Comparison of ENCODE assay signal across 8 cellular contexts in the genomic region with DNA sequence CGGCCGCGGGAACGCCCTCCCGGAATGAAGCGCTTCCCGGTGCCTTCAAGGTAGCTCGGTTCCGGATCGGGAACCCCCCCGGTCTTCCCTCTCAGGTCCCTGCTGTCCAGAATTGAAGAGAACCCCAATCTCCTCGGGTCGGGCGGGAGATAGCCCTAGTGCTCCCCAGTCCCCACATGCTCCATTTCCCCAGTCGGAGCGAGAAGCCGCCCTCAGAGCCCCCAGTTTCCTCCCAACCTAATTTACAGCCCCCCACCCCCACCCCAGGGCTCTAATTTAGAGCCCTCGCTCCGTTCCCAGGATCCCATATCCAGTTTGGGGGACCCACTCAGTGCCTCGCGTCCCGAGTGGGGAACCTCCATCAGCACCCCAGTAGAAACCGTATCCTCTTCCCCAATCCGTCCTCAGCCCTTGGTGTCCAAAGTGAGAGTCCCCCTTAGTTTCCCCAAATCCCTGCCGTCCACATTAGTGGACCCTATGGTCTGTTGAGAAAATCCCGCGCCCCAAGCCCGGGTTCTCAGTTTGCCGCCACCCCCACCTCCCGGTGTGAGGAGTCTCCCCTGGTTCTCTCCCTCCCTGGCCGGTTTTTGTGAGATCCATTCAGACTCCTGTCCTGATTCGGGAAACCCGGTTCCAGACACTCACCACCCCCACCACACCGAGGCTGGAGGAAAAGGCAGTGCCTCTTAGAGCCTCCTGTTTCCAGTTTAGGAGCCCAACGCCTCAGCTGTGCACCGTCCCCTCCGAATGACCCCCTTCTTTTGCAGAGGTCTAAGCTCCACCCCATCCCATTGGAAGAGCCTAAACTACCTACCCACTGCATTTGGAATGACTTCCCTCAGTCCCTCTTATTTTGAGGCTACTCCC. TPM values are rescaled to one million over a fixed set of nuclear protein-coding genes. Genes with fewer than 3 reads are reported as not detected.
A peak's percentile ranks its signal among the peaks of the same experiment; 100 is the strongest.
DNase-seq lines count a peak whose midpoint lies in the region; ATAC-seq and TF ChIP-seq lines count a peak whose summit lies in the region.

No MANE protein-coding gene starts in this region.

- peak overlapping the region in 1 of 2 donors; percentile 36 for H3K9ac ChIP-seq in stomach smooth muscle (ENCODE audit: low read length in 2 of 2)

- ATAC-seq in activated CD4-positive, alpha-beta T cell treated with anti-CD3 and anti-CD28 coated beads for 36 hours, result no peak
- ATAC-seq in lower lobe of right lung, result no peak
- ATAC-seq in HG03520 (IDR thresholded peaks at IDR 0.05; ENCODE audit: unreplicated experiment), result no peak
- ATAC-seq in GM18873 (IDR thresholded peaks at IDR 0.05; ENCODE audit: low FRiP score, unreplicated experiment), result no peak

- no peak for DNase-seq in activated CD4-positive, alpha-beta T cell treated with anti-CD3 and anti-CD28 coated beads for 36 hours
- no peak for DNase-seq in activated CD4-positive, alpha-beta T cell treated with anti-CD3 and anti-CD28 coated beads, Interleukin-2, amount 50 U/mL, for 48 hours
- no peak for DNase-seq in ascending aorta (ENCODE audit: low spot score in 2 of 2)
- no peak for DNase-seq in lower lobe of right lung
- no peak for DNase-seq in NCI-H1436 (lab: John Stamatoyannopoulos, UW)

- intact Hi-C loops in activated CD4-positive, alpha-beta T cell treated with anti-CD3 and anti-CD28 coated beads for 36 hours (cut with DNase I, micrococcal nuclease), result no loop called here
- intact Hi-C loops in ascending aorta (cut with DNase I), result no loop called here
- intact Hi-C loops in lower lobe of right lung (cut with DNase I), result no loop called here

- H3K27ac ChIP-seq in ascending aorta (no peak overlapping the region), lower lobe of right lung (no peak overlapping the region), stomach smooth muscle (ENCODE audit: low read length) (no peak overlapping the region)

- no peaks in the 10 kb centered on the region for H3K36me3 Mint-ChIP-seq in activated CD4-positive, alpha-beta T cell treated with anti-CD3 and anti-CD28 coated beads for 36 hours (ENCODE audit: low read depth)

- H3K36me3 ChIP-seq in ascending aorta (no peaks in the 10 kb centered on the region), lower lobe of right lung (no peaks in the 10 kb centered on the region), stomach smooth muscle (ENCODE audit: control insufficient read depth in 2 of 2, insufficient read depth in 2 of 2, low read length in 2 of 2) (no peaks in the 10 kb centered on the region)

- peaks cover 16% of the 10 kb centered on the region for H3K4me1 Mint-ChIP-seq in activated CD4-positive, alpha-beta T cell treated with anti-CD3 and anti-CD28 coated beads for 36 hours

- CTCF ChIA-PET in activated CD4-positive, alpha-beta T cell treated with anti-CD3 and anti-CD28 coated beads for 36 hours (lab: Charles Lee), result interaction anchor here (1.4 kb wide), 1 partner anchor 12 kb away, joined by 4 read pairs; no protein-coding TSS in a partner anchor

- H3K4me3 Mint-ChIP-seq in activated CD4-positive, alpha-beta T cell treated with anti-CD3 and anti-CD28 coated beads for 36 hours, result peak overlapping the region; percentile 59

- POLR2A ChIA-PET in activated CD4-positive, alpha-beta T cell treated with anti-CD3 and anti-CD28 coated beads for 36 hours (lab: Charles Lee), result no interaction called here

- no peaks in the 10 kb centered on the region for H3K9me3 ChIP-seq in ascending aorta
- no peaks in the 10 kb centered on the region for H3K9me3 ChIP-seq in lower lobe of right lung
- H3K9me3 ChIP-seq in stomach smooth muscle (ENCODE audit: control insufficient read depth in 2 of 2, low read length in 2 of 2), result no peaks in the 10 kb centered on the region

- no peaks in the 10 kb centered on the region for H3K9me3 Mint-ChIP-seq in activated CD4-positive, alpha-beta T cell treated with anti-CD3 and anti-CD28 coated beads for 36 hours (ENCODE audit: low read depth)

- peaks cover 8 to 14% of the 10 kb centered on the region in 2 donors for H3K4me1 ChIP-seq in ascending aorta
- H3K4me1 ChIP-seq in lower lobe of right lung, result peaks cover 10% of the 10 kb centered on the region
- H3K4me1 ChIP-seq in stomach smooth muscle (ENCODE audit: control insufficient read depth, insufficient read depth, low read length), result peaks cover 21% of the 10 kb centered on the region

- H3K27me3 Mint-ChIP-seq in activated CD4-positive, alpha-beta T cell treated with anti-CD3 and anti-CD28 coated beads for 36 hours, result peaks cover 64% of the 10 kb centered on the region

- H3K4me3 ChIP-seq in ascending aorta (peak overlapping the region; percentile 56 to 68), lower lobe of right lung (peak overlapping the region; percentile 31), stomach smooth muscle (ENCODE audit: low read length in 2 of 2) (peak overlapping the region; percentile 49 to 70)

- no peak overlapping the region for H3K27ac Mint-ChIP-seq in activated CD4-positive, alpha-beta T cell treated with anti-CD3 and anti-CD28 coated beads for 36 hours

- TF ChIP-seq CTCF in ascending aorta (IDR thresholded peaks at IDR 0.05) (no peak), lower lobe of right lung (IDR thresholded peaks at IDR 0.05) (no peak)

- peaks cover 16% of the 10 kb centered on the region for H3K27me3 ChIP-seq in ascending aorta
- peaks cover 74% of the 10 kb centered on the region for H3K27me3 ChIP-seq in lower lobe of right lung (ENCODE audit: low read depth)
- H3K27me3 ChIP-seq in stomach smooth muscle (ENCODE audit: control insufficient read depth in 1 of 2, insufficient read depth in 2 of 2, low read length in 2 of 2), result peaks cover 22 to 37% of the 10 kb centered on the region in 2 donors

RNA-seq across cellular contexts. Expression of a gene that starts 0.7 kb away (rescaled TPM):
- 1 to 10 TPM in 1 of 2 experiments, under 1 TPM in 1; 0.96 to 1.3 TPM for total RNA-seq in activated CD4-positive, alpha-beta T cell treated with anti-CD3 and anti-CD28 coated beads for 36 hours
- total RNA-seq in ascending aorta (0.11 TPM), lower lobe of right lung (0.44 TPM)

RNA-seq across cellular contexts. Expression of a gene that starts 42.1 kb away (rescaled TPM):
- total RNA-seq in activated CD4-positive, alpha-beta T cell treated with anti-CD3 and anti-CD28 coated beads for 36 hours, result under 1 TPM in 1 of 2 experiments, not detected in 1; 0.51 TPM
- total RNA-seq in ascending aorta (not detected), lower lobe of right lung (42.2 TPM)

Comparison
In these comparisons a context has a peak if more than half of its experiments do, and no peak if none do; other contexts are left out.
1. RNA of a gene that starts 42.1 kb away (total RNA-seq): 42.2 TPM in lower lobe of right lung (single experiment); 0.51 TPM in activated CD4-positive, alpha-beta T cell treated with anti-CD3 and anti-CD28 coated beads for 36 hours and not detected in ascending aorta (single experiment); every median in the first group is over 10 times any median in the second.
2. Peak in every context shown above with its lines, with median percentiles within 50 percentile points of each other: H3K4me3 ChIP-seq.